In the genomic region with DNA sequence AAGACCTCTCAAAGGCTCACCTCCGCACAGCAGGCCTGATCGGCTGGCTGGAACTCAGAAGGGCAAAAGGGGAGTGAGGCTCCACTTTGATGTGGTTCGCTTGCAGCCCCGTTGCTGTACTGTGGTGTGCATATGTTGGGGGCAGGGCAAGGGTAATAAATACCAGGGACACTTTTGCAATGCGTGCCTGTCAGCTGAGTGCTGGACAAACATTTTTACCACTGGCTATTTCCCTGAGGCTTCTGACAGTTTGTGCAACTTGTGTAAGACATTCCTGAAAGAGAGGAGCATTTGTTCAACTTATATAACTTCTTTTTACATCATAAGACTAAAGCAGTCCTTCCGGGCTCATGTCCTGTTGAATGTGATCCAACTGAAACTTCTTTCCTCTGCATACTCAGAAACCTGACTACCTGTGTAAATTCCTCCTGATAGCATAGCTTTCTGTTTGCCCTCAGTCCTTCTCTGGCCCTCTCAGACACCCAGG, we compare ENCODE assay signal across 9 cellular contexts.
DNase-seq lines count a peak whose midpoint lies in the region; ATAC-seq and TF ChIP-seq lines count a peak whose summit lies in the region.
"Had no signal": no experiment of that assay in that cellular context is flagged by ENCODE, and none has a peak within 500 bp of the region (broad histone marks: within the 10 kb centered on the region; RNA-seq: fewer than 3 reads in every experiment).

No MANE protein-coding gene starts in this region.

- peak overlapping the region; percentile 72 for H3K4me2 ChIP-seq in PC-3 (ENCODE audit: low read length)

- intact Hi-C loops in PC-3 (cut with micrococcal nuclease) = no loop called here

- no peak overlapping the region for H3K4me3 Mint-ChIP-seq in activated naive CD4-positive, alpha-beta T cell treated with anti-CD3 and anti-CD28 coated beads, Interleukin-2, amount 10 ng/mL, durations not matched to agents 7 days and 5 days
- H3K4me3 Mint-ChIP-seq: activated naive CD4-positive, alpha-beta T cell treated with anti-CD3 and anti-CD28 coated beads, Interleukin-2, amount 50 U/mL, for 24 hours had no signal

- H3K36me3 Mint-ChIP-seq in activated naive CD4-positive, alpha-beta T cell treated with anti-CD3 and anti-CD28 coated beads, Interleukin-2, amount 10 ng/mL, durations not matched to agents 7 days and 5 days = no peaks in the 10 kb centered on the region
- H3K36me3 Mint-ChIP-seq: activated naive CD4-positive, alpha-beta T cell treated with anti-CD3 and anti-CD28 coated beads, Interleukin-2, amount 50 U/mL, for 24 hours had no signal

- DNase-seq in EH (ENCODE audit: low read depth) = peak; percentile 91
- DNase-seq in PC-3 = peak; percentile 87
- peak; percentile 81 for DNase-seq in epithelial cell of prostate (ENCODE audit: low read depth, low spot score)
- no peak for DNase-seq in omental fat pad (ENCODE audit: low spot score)
- DNase-seq in BE2C = no peak
- DNase-seq in activated naive CD4-positive, alpha-beta T cell treated with anti-CD3 and anti-CD28 coated beads, Interleukin-2, amount 10 ng/mL, durations not matched to agents 7 days and 5 days = no peak
- no peak for DNase-seq in nucleus accumbens (lab: John Stamatoyannopoulos, UW)
- DNase-seq in activated CD4-positive, alpha-beta T cell treated with anti-CD3 and anti-CD28 coated beads, Interleukin-2, amount 50 U/mL, for 1 hour = no peak

- no TSS peak for BruUV-seq in PC-3 (replicated peaks; lab: Mats Ljungman, UMichigan)

- no peaks in the 10 kb centered on the region for H4K20me1 ChIP-seq in PC-3 (ENCODE audit: low read length)

- ATAC-seq in PC-3 (peak; percentile 74), omental fat pad (ENCODE audit: low FRiP score) (peak; percentile 32)

- peaks cover 6% of the 10 kb centered on the region for H3F3A ChIP-seq in PC-3 (ENCODE audit: low read length, unreplicated experiment)

- H2AFZ ChIP-seq in PC-3 (ENCODE audit: low read length) = peak overlapping the region; percentile 45; the same call in 1 of the 2 replicates

- no peak overlapping the region for H3K27ac Mint-ChIP-seq in activated naive CD4-positive, alpha-beta T cell treated with anti-CD3 and anti-CD28 coated beads, Interleukin-2, amount 10 ng/mL, durations not matched to agents 7 days and 5 days

- H3K4me1 ChIP-seq in PC-3 (ENCODE audit: insufficient read depth, low read length) (peaks cover 29% of the 10 kb centered on the region), BE2C (no peaks in the 10 kb centered on the region)

- TF ChIP-seq CTCF in PC-3 (conservative IDR thresholded peaks at IDR 0.05; ENCODE audit: low read depth, low read length) = no peak
- TF ChIP-seq CTCF in omental fat pad (IDR thresholded peaks at IDR 0.05) = no peak
- no peak for TF ChIP-seq CTCF in BE2C (IDR thresholded peaks at IDR 0.05; ENCODE audit: low read depth, low read length)

- H3K9me2 ChIP-seq in PC-3 (replicated peaks; ENCODE audit: low read length) = no peaks in the 10 kb centered on the region

- no peaks in the 10 kb centered on the region for H3K27me3 Mint-ChIP-seq in activated naive CD4-positive, alpha-beta T cell treated with anti-CD3 and anti-CD28 coated beads, Interleukin-2, amount 10 ng/mL, durations not matched to agents 7 days and 5 days
- H3K27me3 Mint-ChIP-seq: activated naive CD4-positive, alpha-beta T cell treated with anti-CD3 and anti-CD28 coated beads, Interleukin-2, amount 50 U/mL, for 24 hours had no signal

- H3K36me3 ChIP-seq in PC-3 (ENCODE audit: low read depth, low read length) = no peaks in the 10 kb centered on the region
- H3K36me3 ChIP-seq in BE2C = no peaks in the 10 kb centered on the region

- H3K4me1 Mint-ChIP-seq in activated naive CD4-positive, alpha-beta T cell treated with anti-CD3 and anti-CD28 coated beads, Interleukin-2, amount 10 ng/mL, durations not matched to agents 7 days and 5 days = peaks cover 28% of the 10 kb centered on the region

- POLR2A ChIA-PET in PC-3 (lab: Charles Lee; ENCODE audit: unreplicated experiment) = no interaction called here

- CTCF ChIA-PET in PC-3 (lab: Charles Lee) = no interaction called here
- CTCF ChIA-PET in activated naive CD4-positive, alpha-beta T cell treated with anti-CD3 and anti-CD28 coated beads, Interleukin-2, amount 10 ng/mL, durations not matched to agents 7 days and 5 days (lab: Charles Lee) = no interaction called here

- H3K27ac ChIP-seq in PC-3 (ENCODE audit: low read length) (peak overlapping the region; percentile 93), epithelial cell of prostate (peak overlapping the region; percentile 81)

- H3K4me3 ChIP-seq in PC-3 (ENCODE audit: low read length) (peak overlapping the region; percentile 45; the same call in 1 of the 2 replicates), BE2C (ENCODE audit: low read depth, low read length) (no peak overlapping the region)

- H3K27me3 ChIP-seq in PC-3 (ENCODE audit: low read length) = no peaks in the 10 kb centered on the region
- no peaks in the 10 kb centered on the region for H3K27me3 ChIP-seq in BE2C

- H3K9ac ChIP-seq in PC-3 (ENCODE audit: low read length) = peak overlapping the region; percentile 62

- H3K9me3 Mint-ChIP-seq in activated naive CD4-positive, alpha-beta T cell treated with anti-CD3 and anti-CD28 coated beads, Interleukin-2, amount 10 ng/mL, durations not matched to agents 7 days and 5 days = no peaks in the 10 kb centered on the region
- H3K9me3 Mint-ChIP-seq: activated naive CD4-positive, alpha-beta T cell treated with anti-CD3 and anti-CD28 coated beads, Interleukin-2, amount 50 U/mL, for 24 hours had no signal

- no peaks in the 10 kb centered on the region for H3K79me2 ChIP-seq in PC-3 (ENCODE audit: low read length)

- H3K9me3 ChIP-seq in PC-3 (ENCODE audit: low read length) (no peaks in the 10 kb centered on the region), BE2C (no peaks in the 10 kb centered on the region)

Comparison
In these comparisons a context has a peak if more than half of its experiments do, and no peak if none do; other contexts are left out.
1. DNase-seq: peak in EH (single experiment), PC-3 (single experiment) and epithelial cell of prostate (single experiment); none in omental fat pad (single experiment), BE2C (single experiment), activated naive CD4-positive, alpha-beta T cell treated with anti-CD3 and anti-CD28 coated beads, Interleukin-2, amount 10 ng/mL, durations not matched to agents 7 days and 5 days (single experiment), nucleus accumbens (0 of 56) and activated CD4-positive, alpha-beta T cell treated with anti-CD3 and anti-CD28 coated beads, Interleukin-2, amount 50 U/mL, for 1 hour (single experiment).